Comparison of ENCODE assay signal across 15 cellular contexts in the genomic region with DNA sequence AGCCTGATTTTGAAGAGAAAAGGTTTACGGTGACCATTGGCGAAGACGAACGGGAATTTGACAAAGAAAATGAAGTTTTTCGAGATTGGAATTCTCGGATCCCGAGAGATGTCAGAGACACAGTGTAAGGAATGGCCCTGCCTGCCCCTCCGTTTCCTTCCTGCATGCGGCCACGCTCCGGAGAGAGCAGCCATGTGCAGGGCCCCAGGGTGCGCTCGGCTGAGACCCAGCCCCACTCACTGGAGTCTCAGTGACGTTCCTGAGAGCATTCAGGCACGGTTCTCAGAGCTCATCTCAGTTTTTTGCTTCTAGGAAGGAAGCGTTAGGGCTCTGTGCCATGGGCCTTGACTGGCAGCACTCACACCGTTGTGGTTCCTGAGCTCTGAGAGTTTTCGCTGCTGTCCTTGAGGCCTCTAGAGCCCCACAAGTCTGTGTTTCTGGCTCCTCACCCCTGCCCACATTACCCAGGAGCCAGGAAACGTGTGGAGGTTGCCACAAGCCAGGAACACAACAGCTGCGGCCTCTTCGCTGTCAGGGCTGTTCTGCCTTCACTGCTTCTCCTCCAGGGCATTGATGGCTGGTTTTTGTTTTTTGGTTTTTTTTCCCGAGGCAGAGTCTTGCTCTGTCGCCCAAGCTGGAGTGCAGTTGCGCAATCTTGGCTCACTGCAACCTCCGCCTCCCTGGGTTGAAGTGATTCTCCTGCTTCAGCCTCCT. TPM values are rescaled to one million over a fixed set of nuclear protein-coding genes. Genes with fewer than 3 reads are reported as not detected.
DNase-seq lines count a peak whose midpoint lies in the region; ATAC-seq and TF ChIP-seq lines count a peak whose summit lies in the region.
"Had no signal": no experiment of that assay in that cellular context is flagged by ENCODE, and none has a peak within 500 bp of the region (broad histone marks: within the 10 kb centered on the region; RNA-seq: fewer than 3 reads in every experiment).

No MANE protein-coding gene starts in this region.

- H3K36me3 Mint-ChIP-seq in endothelial cell (ENCODE audit: low read depth, unreplicated experiment), result peaks cover 17% of the 10 kb centered on the region
- no peaks in the 10 kb centered on the region for H3K36me3 Mint-ChIP-seq in natural killer cell treated with Interleukin-12 subunit alpha and Interleukin-12 subunit beta and Interleukin-15 and Interleukin-18, amount 100 ng/mL, for 72 hours

- DNase-seq in NB4 (ENCODE audit: low read depth), result peak; percentile 87
- no peak for DNase-seq in endothelial cell (ENCODE audit: low spot score)
- peak; percentile 89 for DNase-seq in myocyte (ENCODE audit: low read depth)
- no peak for DNase-seq in tibial nerve (ENCODE audit: low spot score in 2 of 2)
- no peak for DNase-seq in natural killer cell treated with Interleukin-12 subunit alpha and Interleukin-12 subunit beta and Interleukin-15 and Interleukin-18, amount 100 ng/mL, for 72 hours (ENCODE audit: low spot score)
- DNase-seq: activated CD8-positive, alpha-beta T cell treated with anti-CD3 and anti-CD28 coated beads for 36 hours; CD4-positive, CD25-positive, alpha-beta regulatory T cell; effector CD4-positive, alpha-beta T cell; foreskin keratinocyte; NCI-H345; occipital lobe had no signal

- H3K4me3 Mint-ChIP-seq in endothelial cell (ENCODE audit: unreplicated experiment), result peak overlapping the region; percentile 19
- no peak overlapping the region for H3K4me3 Mint-ChIP-seq in natural killer cell treated with Interleukin-12 subunit alpha and Interleukin-12 subunit beta and Interleukin-15 and Interleukin-18, amount 100 ng/mL, for 72 hours
- H3K4me3 Mint-ChIP-seq: activated CD8-positive, alpha-beta T cell treated with anti-CD3 and anti-CD28 coated beads for 36 hours; CD4-positive, CD25-positive, alpha-beta regulatory T cell; mesothelial cell of epicardium had no signal

- no peak for ATAC-seq in natural killer cell treated with Interleukin-12 subunit alpha and Interleukin-12 subunit beta and Interleukin-15 and Interleukin-18, amount 100 ng/mL, for 72 hours
- ATAC-seq in HG02973 (IDR thresholded peaks at IDR 0.05; ENCODE audit: unreplicated experiment) (no peak), GM19035 (IDR thresholded peaks at IDR 0.05; ENCODE audit: unreplicated experiment) (no peak)
- ATAC-seq: activated CD8-positive, alpha-beta T cell treated with anti-CD3 and anti-CD28 coated beads for 36 hours; foreskin keratinocyte had no signal

- WGBS in tibial nerve, 2 donors, result 79 to 87% methylated on average over 25 of the region's 25 CpGs

- H3K27ac Mint-ChIP-seq in endothelial cell (ENCODE audit: unreplicated experiment), result no peak overlapping the region
- H3K27ac Mint-ChIP-seq in natural killer cell treated with Interleukin-12 subunit alpha and Interleukin-12 subunit beta and Interleukin-15 and Interleukin-18, amount 100 ng/mL, for 72 hours, result no peak overlapping the region
- H3K27ac Mint-ChIP-seq: activated CD8-positive, alpha-beta T cell treated with anti-CD3 and anti-CD28 coated beads for 36 hours; mesothelial cell of epicardium had no signal

- H3K9me3 Mint-ChIP-seq in endothelial cell (ENCODE audit: unreplicated experiment), result no peaks in the 10 kb centered on the region
- H3K9me3 Mint-ChIP-seq in natural killer cell treated with Interleukin-12 subunit alpha and Interleukin-12 subunit beta and Interleukin-15 and Interleukin-18, amount 100 ng/mL, for 72 hours, result no peaks in the 10 kb centered on the region
- H3K9me3 Mint-ChIP-seq: activated CD8-positive, alpha-beta T cell treated with anti-CD3 and anti-CD28 coated beads for 36 hours; CD4-positive, CD25-positive, alpha-beta regulatory T cell; mesothelial cell of epicardium had no signal

- peak overlapping the region in 3 of 4 donors; percentile 52 to 68 (median 54) for H3K27ac ChIP-seq in tibial nerve
- H3K27ac ChIP-seq: foreskin keratinocyte had no signal

- H3K4me1 Mint-ChIP-seq in endothelial cell (ENCODE audit: unreplicated experiment), result peaks cover 3% of the 10 kb centered on the region
- peaks cover 0 to 5% of the 10 kb centered on the region in 2 donors for H3K4me1 Mint-ChIP-seq in natural killer cell treated with Interleukin-12 subunit alpha and Interleukin-12 subunit beta and Interleukin-15 and Interleukin-18, amount 100 ng/mL, for 72 hours (ENCODE audit: low read depth in 2 of 2)
- H3K4me1 Mint-ChIP-seq: mesothelial cell of epicardium had no signal

- TF ChIP-seq POLR2A in NB4 (IDR thresholded peaks at IDR 0.05; ENCODE audit: extremely low read depth, insufficient read length) (no peak), tibial nerve (IDR thresholded peaks at IDR 0.05) (no peak)

- TF ChIP-seq EP300 in tibial nerve (IDR thresholded peaks at IDR 0.05), result no peak

- H3K36me3 ChIP-seq in tibial nerve, result peaks cover 2 to 72% (median 16%) of the 10 kb centered on the region in 3 donors

- H3K9me3 ChIP-seq in tibial nerve, result no peaks in the 10 kb centered on the region

- no peaks in the 10 kb centered on the region for H3K27me3 Mint-ChIP-seq in endothelial cell (ENCODE audit: unreplicated experiment)
- H3K27me3 Mint-ChIP-seq in natural killer cell treated with Interleukin-12 subunit alpha and Interleukin-12 subunit beta and Interleukin-15 and Interleukin-18, amount 100 ng/mL, for 72 hours, result no peaks in the 10 kb centered on the region
- H3K27me3 Mint-ChIP-seq: activated CD8-positive, alpha-beta T cell treated with anti-CD3 and anti-CD28 coated beads for 36 hours; CD4-positive, CD25-positive, alpha-beta regulatory T cell had no signal

- TF ChIP-seq CTCF in NB4 (IDR thresholded peaks at IDR 0.05; ENCODE audit: low read depth, low read length) (no peak), endothelial cell (IDR thresholded peaks at IDR 0.05; ENCODE audit: unreplicated experiment) (no peak), tibial nerve (IDR thresholded peaks at IDR 0.05) (no peak)

- H3K4me3 ChIP-seq in NB4 (ENCODE audit: low read depth, low read length) (peak overlapping the region; percentile 23), tibial nerve (no peak overlapping the region)

- peaks cover 0 to 53% (median 3%) of the 10 kb centered on the region in 4 donors for H3K4me1 ChIP-seq in tibial nerve
- H3K4me1 ChIP-seq: foreskin keratinocyte had no signal

- no peaks in the 10 kb centered on the region for H3K27me3 ChIP-seq in tibial nerve
- H3K27me3 ChIP-seq: foreskin keratinocyte had no signal

RNA-seq across cellular contexts. Expression of a gene that starts 29.8 kb away (rescaled TPM):
- 49.3 TPM for total RNA-seq in endothelial cell (ENCODE audit: unreplicated experiment)
- total RNA-seq in myocyte, result 10.4 and 13.4 TPM in 2 replicates
- polyA plus RNA-seq in myocyte (2012), result 20.7 TPM
- total RNA-seq in tibial nerve, result 10 to 100 TPM; 19.7 to 52.2 (median 28.1) TPM
- 100 to 1,000 TPM in 1 of 2 donors, 10 to 100 TPM in 1; 85.0 to 148 TPM for total RNA-seq in natural killer cell treated with Interleukin-12 subunit alpha and Interleukin-12 subunit beta and Interleukin-15 and Interleukin-18, amount 100 ng/mL, for 72 hours

RNA-seq across cellular contexts. Expression of a gene that starts 38.4 kb away (rescaled TPM):
- total RNA-seq in endothelial cell (ENCODE audit: unreplicated experiment) (0.26 TPM), myocyte (not detected in 2 replicates), tibial nerve (not detected)
- not detected for polyA plus RNA-seq in myocyte (2012)
- 1 to 10 TPM in 1 of 2 donors, under 1 TPM in 1; 0.64 to 1.0 TPM for total RNA-seq in natural killer cell treated with Interleukin-12 subunit alpha and Interleukin-12 subunit beta and Interleukin-15 and Interleukin-18, amount 100 ng/mL, for 72 hours
- total RNA-seq: foreskin keratinocyte, mesothelial cell of epicardium, occipital lobe, SK-MEL-5 had no signal
- polyA plus RNA-seq: CD4-positive, CD25-positive, alpha-beta regulatory T cell; foreskin keratinocyte had no signal

RNA-seq across cellular contexts. Expression of a gene that starts 50.9 kb away (rescaled TPM):
- total RNA-seq in endothelial cell (ENCODE audit: unreplicated experiment) (140 TPM), myocyte (0.26 and 1.0 TPM in 2 replicates), tibial nerve (100 to 1,000 TPM in 2 of 4 donors, 10 to 100 TPM in 2; 86.3 to 199 (median 121) TPM)
- polyA plus RNA-seq in myocyte (2012), result 0.72 TPM
- total RNA-seq in natural killer cell treated with Interleukin-12 subunit alpha and Interleukin-12 subunit beta and Interleukin-15 and Interleukin-18, amount 100 ng/mL, for 72 hours, result 100 to 1,000 TPM; 268 to 386 TPM

Comparison
In these comparisons a context has a peak if more than half of its experiments do, and no peak if none do; other contexts are left out.
1. DNase-seq: peak in NB4 (single experiment) and myocyte (single experiment); none in endothelial cell (single experiment), tibial nerve (0 of 2) and natural killer cell treated with Interleukin-12 subunit alpha and Interleukin-12 subunit beta and Interleukin-15 and Interleukin-18, amount 100 ng/mL, for 72 hours (single experiment).
2. RNA of a gene that starts 50.9 kb away (total RNA-seq): 268 to 386 TPM in natural killer cell treated with Interleukin-12 subunit alpha and Interleukin-12 subunit beta and Interleukin-15 and Interleukin-18, amount 100 ng/mL, for 72 hours, 86.3 to 199 TPM in tibial nerve and 140 TPM in endothelial cell (single experiment); 0.26 to 1.0 TPM in myocyte; every median in the first group is over 10 times any median in the second.